1 cellular context compared by ENCODE assay signal in genomic region chr10:61750943-61751471, GRCh38.
A peak's percentile ranks its signal among the peaks of the same experiment; 100 is the strongest.
TF ChIP-seq lines count a peak whose summit lies in the region.

No MANE protein-coding gene starts in this region.

TF ChIP-seq in K562, 482 proteins besides CTCF, POLR2A, EP300 and RAD21 (continued from another document and continues in another):
- no peak for TF ChIP-seq ZBTB34 (CRISPR knock-in tag; IDR thresholded peaks at IDR 0.05)
- no peak for TF ChIP-seq CCAR2 (IDR thresholded peaks at IDR 0.05; ENCODE audit: low read depth, low read length)
- no peak for TF ChIP-seq KLF10 (CRISPR knock-in tag; IDR thresholded peaks at IDR 0.05)
- TF ChIP-seq ZNF764 (CRISPR knock-in tag; IDR thresholded peaks at IDR 0.05; ENCODE audit: low read depth) = no peak
- peak; percentile 66; the same call in 1 of the 2 replicates for TF ChIP-seq XRCC5 (IDR thresholded peaks at IDR 0.05; ENCODE audit: low read depth, low read length)
- 0 out of 2 replicates have a peak, but pooled peaks have one; percentile 52 for TF ChIP-seq TFAP4 (CRISPR knock-in tag; IDR thresholded peaks at IDR 0.05; ENCODE audit: borderline replicate concordance)
- no peak for TF ChIP-seq RNF219 (CRISPR knock-in tag; IDR thresholded peaks at IDR 0.05)
- no peak for TF ChIP-seq U2AF1 (optimal IDR thresholded peaks at IDR 0.05; ENCODE audit: low read depth, low read length)
- TF ChIP-seq SRSF1 (IDR thresholded peaks at IDR 0.05; ENCODE audit: low read depth, low read length) = no peak
- TF ChIP-seq ETS2 (tag; IDR thresholded peaks at IDR 0.05; ENCODE audit: borderline replicate concordance, poor library complexity, severe bottlenecking) = no peak
- peak in 1 of 2 experiments; percentile 74 for TF ChIP-seq AFF1 (IDR thresholded peaks at IDR 0.05; ENCODE audit: low read depth in 1 of 2, partially characterized antibody in 2 of 2)
- TF ChIP-seq ZFP91 (CRISPR knock-in tag; IDR thresholded peaks at IDR 0.05) = no peak
- TF ChIP-seq DMBX1 (CRISPR knock-in tag; IDR thresholded peaks at IDR 0.05; ENCODE audit: borderline replicate concordance) = peak; percentile 76
- TF ChIP-seq CSDE1 (IDR thresholded peaks at IDR 0.05) = no peak
- TF ChIP-seq NUFIP1 (IDR thresholded peaks at IDR 0.05; ENCODE audit: partially characterized antibody) = no peak
- TF ChIP-seq MCM3 (IDR thresholded peaks at IDR 0.05) = no peak
- TF ChIP-seq MBD1 (CRISPR knock-in tag; IDR thresholded peaks at IDR 0.05) = no peak
- TF ChIP-seq E2F3 (CRISPR knock-in tag; IDR thresholded peaks at IDR 0.05) = no peak
- no peak for TF ChIP-seq DNMT1 (IDR thresholded peaks at IDR 0.05)
- no peak for TF ChIP-seq MAFF (IDR thresholded peaks at IDR 0.05; ENCODE audit: low read length)
- TF ChIP-seq ETS1 (conservative IDR thresholded peaks at IDR 0.05; ENCODE audit: control insufficient read depth, low read depth, low read length) = no peak
- peak; percentile 50; the same call in 1 of the 2 replicates for TF ChIP-seq NBN (IDR thresholded peaks at IDR 0.05; ENCODE audit: low read depth)
- no peak for TF ChIP-seq RERE (CRISPR knock-in tag; IDR thresholded peaks at IDR 0.05; ENCODE audit: borderline replicate concordance)
- TF ChIP-seq NRF1 (conservative IDR thresholded peaks at IDR 0.05 in 1 of 2, IDR thresholded peaks at IDR 0.05 in 1 of 2) = no peak
- no peak for TF ChIP-seq PRMT5 (CRISPR knock-in tag; IDR thresholded peaks at IDR 0.05)
- no peak for TF ChIP-seq POLR3A (IDR thresholded peaks at IDR 0.05; ENCODE audit: borderline replicate concordance, extremely low read depth, insufficient read depth, insufficient read length)
- TF ChIP-seq MAFK (IDR thresholded peaks at IDR 0.05; ENCODE audit: low read length) = no peak
- TF ChIP-seq BRD4 (IDR thresholded peaks at IDR 0.05) = no peak
- no peak for TF ChIP-seq ELF4 (CRISPR knock-in tag; IDR thresholded peaks at IDR 0.05)
- no peak for TF ChIP-seq POLR2AphosphoS5 (IDR thresholded peaks at IDR 0.05; ENCODE audit: control insufficient read depth, insufficient read depth, low read depth, low read length)
- TF ChIP-seq ZNF668 (CRISPR knock-in tag; IDR thresholded peaks at IDR 0.05) = no peak
- TF ChIP-seq TEAD4 (IDR thresholded peaks at IDR 0.05; ENCODE audit: low read length) = peak; percentile 54
- TF ChIP-seq TEAD4 (CRISPR knock-in tag; IDR thresholded peaks at IDR 0.05; ENCODE audit: borderline replicate concordance) = no peak
- TF ChIP-seq PHTF2 (CRISPR knock-in tag; IDR thresholded peaks at IDR 0.05) = no peak
- TF ChIP-seq ZNF175 (CRISPR knock-in tag; IDR thresholded peaks at IDR 0.05; ENCODE audit: low read depth) = peak; percentile 39; the same call in 1 of the 2 replicates
- no peak for TF ChIP-seq ZBTB33 (CRISPR knock-in tag; IDR thresholded peaks at IDR 0.05)
- no peak for TF ChIP-seq THRAP3 (IDR thresholded peaks at IDR 0.05; ENCODE audit: borderline replicate concordance)
- peak; percentile 64; the same call in 1 of the 2 replicates for TF ChIP-seq CBX5 (IDR thresholded peaks at IDR 0.05; ENCODE audit: borderline replicate concordance, low read depth)
- no peak for TF ChIP-seq MECOM (CRISPR knock-in tag; IDR thresholded peaks at IDR 0.05)
- TF ChIP-seq FOS (IDR thresholded peaks at IDR 0.05; ENCODE audit: extremely low read depth, insufficient read length) = no peak
- peak; percentile 38 for TF ChIP-seq SMAD1 (IDR thresholded peaks at IDR 0.05; ENCODE audit: low read depth, low read length, partially characterized antibody)
- TF ChIP-seq ZNF197 (CRISPR knock-in tag; IDR thresholded peaks at IDR 0.05; ENCODE audit: low read depth) = peak; percentile 44; the same call in 1 of the 2 replicates
